Comparison of ENCODE assay signal across 16 cellular contexts in the genomic region with DNA sequence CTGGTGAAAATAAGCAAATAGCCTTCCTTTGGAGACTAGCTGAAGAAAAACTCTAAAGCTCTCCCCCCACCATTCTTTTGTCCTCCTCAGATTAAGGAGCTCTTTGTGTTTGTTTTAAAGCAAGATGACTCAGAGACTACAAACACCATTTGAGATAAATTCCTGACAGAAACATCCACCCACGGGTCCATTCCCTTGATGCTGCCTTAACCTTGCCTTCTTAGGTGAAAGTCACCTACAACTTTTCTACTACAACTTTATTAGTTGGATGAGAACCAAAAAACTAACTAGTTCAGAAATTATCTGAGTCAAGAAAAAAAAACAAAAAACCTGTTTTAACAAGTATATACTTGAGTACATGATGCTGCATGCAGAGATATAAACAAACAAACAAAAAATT.
A peak's percentile ranks its signal among the peaks of the same experiment; 100 is the strongest.
DNase-seq lines count a peak whose midpoint lies in the region; ATAC-seq and TF ChIP-seq lines count a peak whose summit lies in the region.
"Had no signal": no experiment of that assay in that cellular context is flagged by ENCODE, and none has a peak within 500 bp of the region (broad histone marks: within the 10 kb centered on the region; RNA-seq: fewer than 3 reads in every experiment).

No MANE protein-coding gene starts in this region.

- no peak overlapping the region for H3K4me2 ChIP-seq in OCI-LY7 (ENCODE audit: low read length)

- in situ Hi-C loops in brain microvascular endothelial cell (cut with HindIII; ENCODE audit: low pct_ligation_motif_present, low sequenced_read_pairs), result no loop called here

- intact Hi-C loops in OCI-LY7 (cut with micrococcal nuclease; ENCODE audit: unreplicated experiment), result no loop called here
- intact Hi-C loops in stomach (cut with DNase I; ENCODE audit: low total_unique reads), result no loop called here

- CTCF ChIA-PET in AG04450 (lab: Charles Lee) (interaction anchor here (0.8 kb wide), 1 partner anchor 16 kb away, joined by 4 read pairs; no protein-coding TSS in a partner anchor), OCI-LY7 (lab: Charles Lee; ENCODE audit: unreplicated experiment) (no interaction called here)

- H3K9me3 ChIP-seq in AG04450 (ENCODE audit: control insufficient read depth, insufficient read depth, low read length), result no peaks in the 10 kb centered on the region; the same call in 1 of the 2 replicates
- no peaks in the 10 kb centered on the region for H3K9me3 ChIP-seq in OCI-LY7 (ENCODE audit: low read length)
- no peaks in the 10 kb centered on the region for H3K9me3 ChIP-seq in stomach
- H3K9me3 ChIP-seq: ascending aorta, ovary, upper lobe of right lung had no signal

- no peak for TF ChIP-seq EP300 in stomach (IDR thresholded peaks at IDR 0.05)

- H3K79me2 ChIP-seq in OCI-LY7 (ENCODE audit: insufficient read depth, low read depth, low read length), result no peaks in the 10 kb centered on the region

- POLR2A ChIA-PET in AG04450 (lab: Yijun Ruan, JAX), result no interaction called here
- POLR2A ChIA-PET in OCI-LY7 (lab: Charles Lee), result interaction anchor here (1.3 kb wide), 1 partner anchor 56 kb away, joined by 3 read pairs; no protein-coding TSS in a partner anchor

- H2AFZ ChIP-seq in OCI-LY7 (ENCODE audit: low read length), result no peak overlapping the region

- H3K27ac ChIP-seq in AG04450 (ENCODE audit: low read depth, low read length) (no peak overlapping the region), brain microvascular endothelial cell (no peak overlapping the region), OCI-LY7 (ENCODE audit: low read depth, low read length, poor library complexity, severe bottlenecking) (no peak overlapping the region), stomach (no peak overlapping the region)
- H3K27ac ChIP-seq: ascending aorta, ovary, upper lobe of right lung had no signal

- H4K20me1 ChIP-seq in OCI-LY7 (ENCODE audit: insufficient read depth, low read length), result no peaks in the 10 kb centered on the region

- TF ChIP-seq POLR2A in stomach (IDR thresholded peaks at IDR 0.05), result no peak

- H3K4me1 ChIP-seq in OCI-LY7 (ENCODE audit: insufficient read depth, low read length, poor library complexity, severe bottlenecking), result no peaks in the 10 kb centered on the region
- H3K4me1 ChIP-seq in stomach, result no peaks in the 10 kb centered on the region
- H3K4me1 ChIP-seq: ascending aorta, upper lobe of right lung had no signal

- ATAC-seq in activated CD4-positive, CD25-positive, alpha-beta regulatory T cell treated with anti-CD3 and anti-CD28 coated beads, Interleukin-2, amount 50 U/mL, for 24 hours, result no peak
- ATAC-seq in HG02588 (IDR thresholded peaks at IDR 0.05; ENCODE audit: unreplicated experiment), result no peak
- ATAC-seq: activated CD4-positive, alpha-beta T cell treated with anti-CD3 and anti-CD28 coated beads for 36 hours; upper lobe of right lung had no signal

- no peaks in the 10 kb centered on the region for H3K9me2 ChIP-seq in OCI-LY7 (ENCODE audit: insufficient read depth, low read length)

- H3K36me3 ChIP-seq in brain microvascular endothelial cell (replicated peaks), result no peaks in the 10 kb centered on the region
- H3K36me3 ChIP-seq in OCI-LY7 (ENCODE audit: insufficient read depth, low read length), result no peaks in the 10 kb centered on the region
- no peaks in the 10 kb centered on the region for H3K36me3 ChIP-seq in stomach
- H3K36me3 ChIP-seq: ascending aorta, ovary, upper lobe of right lung had no signal

- 6 to 18% (median 14%) methylated on average over 1 of the region's 1 CpG for WGBS in stomach, 5 donors

- no peak for TF ChIP-seq CTCF in AG04450 (IDR thresholded peaks at IDR 0.05; ENCODE audit: low read depth, low read length)
- TF ChIP-seq CTCF in brain microvascular endothelial cell (IDR thresholded peaks at IDR 0.05; ENCODE audit: low read depth, low read length, missing control alignments), result no peak
- no peak for TF ChIP-seq CTCF in OCI-LY7 (conservative IDR thresholded peaks at IDR 0.05; ENCODE audit: low read length)
- TF ChIP-seq CTCF in stomach (IDR thresholded peaks at IDR 0.05), result no peak

- H3K4me3 ChIP-seq in AG04450 (ENCODE audit: low read depth, low read length) (no peak overlapping the region), brain microvascular endothelial cell (ENCODE audit: low read depth, low read length) (no peak overlapping the region), OCI-LY7 (ENCODE audit: low read depth, low read length, poor library complexity, severe bottlenecking) (no peak overlapping the region), stomach (no peak overlapping the region)
- H3K4me3 ChIP-seq: ascending aorta, ovary, upper lobe of right lung had no signal

- peak; percentile 15 for DNase-seq in AG04450 (ENCODE audit: low read depth, low spot score)
- DNase-seq in HPDE6-E6E7 (ENCODE audit: extremely low spot score), result peak; percentile 7
- DNase-seq in brain microvascular endothelial cell, result peak; percentile 53
- peak; percentile 75 for DNase-seq in iris pigment epithelial cell (ENCODE audit: low read depth)
- DNase-seq in OCI-LY7 (ENCODE audit: low spot score), result no peak
- DNase-seq in stomach, result no peak
- DNase-seq: activated CD4-positive, alpha-beta T cell treated with anti-CD3 and anti-CD28 coated beads for 36 hours; DMS79; effector CD8-positive, alpha-beta T cell; Karpas-422; ovary; T-helper 1 cell; upper lobe of right lung had no signal

- H3K27me3 ChIP-seq in AG04450 (ENCODE audit: control insufficient read depth, insufficient read depth, low read length), result no peaks in the 10 kb centered on the region
- H3K27me3 ChIP-seq in brain microvascular endothelial cell (replicated peaks), result no peaks in the 10 kb centered on the region
- H3K27me3 ChIP-seq in stomach, result no peaks in the 10 kb centered on the region
- H3K27me3 ChIP-seq: ascending aorta, ovary, upper lobe of right lung had no signal

- BruUV-seq in OCI-LY7 (replicated peaks; lab: Mats Ljungman, UMichigan), result no TSS peak

Comparison
In these comparisons a context has a peak if more than half of its experiments do, and no peak if none do; other contexts are left out.
1. DNase-seq: peak in AG04450 (single experiment), HPDE6-E6E7 (single experiment), brain microvascular endothelial cell (single experiment) and iris pigment epithelial cell (single experiment); none in OCI-LY7 (single experiment) and stomach (single experiment).